8 cellular contexts compared by ENCODE assay signal in genomic region chr1:1308756-1309524, GRCh38. TPM values are rescaled to one million over a fixed set of nuclear protein-coding genes. Genes with fewer than 3 reads are reported as not detected.
DNase-seq lines count a peak whose midpoint lies in the region; ATAC-seq and TF ChIP-seq lines count a peak whose summit lies in the region.

No MANE protein-coding gene starts in this region.

- H3K4me1 ChIP-seq in BLaER1 (peaks cover 46% of the 10 kb centered on the region), NT2/D1 (ENCODE audit: insufficient read depth, insufficient read length) (peaks cover 15% of the 10 kb centered on the region), urinary bladder (ENCODE audit: insufficient read depth) (no peaks in the 10 kb centered on the region)

- H3K27me3 Mint-ChIP-seq in chondrocyte (ENCODE audit: low read depth) (no peaks in the 10 kb centered on the region), memory B cell (no peaks in the 10 kb centered on the region)

- H3K4me2 ChIP-seq in BLaER1: peak overlapping the region; percentile 99

- peak; percentile 2 for ATAC-seq in GM19452 (IDR thresholded peaks at IDR 0.05; ENCODE audit: unreplicated experiment)
- no peak for ATAC-seq in memory B cell (ENCODE audit: low read depth)

- H3K4me3 ChIP-seq in BLaER1 (peak overlapping the region; percentile 97), NT2/D1 (ENCODE audit: insufficient read length, low read depth) (peak overlapping the region; percentile 70), urinary bladder (ENCODE audit: low read depth, low read length) (peak overlapping the region; percentile 79)

- H3K4me1 Mint-ChIP-seq in chondrocyte (ENCODE audit: low read depth) (peaks cover 30% of the 10 kb centered on the region), memory B cell (peaks cover 21% of the 10 kb centered on the region)

- H3K27ac ChIP-seq in BLaER1: peak overlapping the region; percentile 94
- H3K27ac ChIP-seq in urinary bladder (ENCODE audit: low read depth): peak overlapping the region; percentile 83

- peaks cover 7% of the 10 kb centered on the region for H3K36me3 Mint-ChIP-seq in chondrocyte (ENCODE audit: low read depth)
- H3K36me3 Mint-ChIP-seq in memory B cell: peaks cover 2% of the 10 kb centered on the region

- no peak for DNase-seq in NT2/D1 (ENCODE audit: low read depth, low spot score)
- no peak for DNase-seq in chondrocyte (ENCODE audit: low spot score)
- peak in 1 of 2 donors; percentile 72 for DNase-seq in memory B cell (ENCODE audit: low spot score in 2 of 2)
- no peak for DNase-seq in ACHN
- no peak for DNase-seq in iPS-NIHi7 (ENCODE audit: extremely low spot score)

- H3K27ac Mint-ChIP-seq in chondrocyte (ENCODE audit: unreplicated experiment) (peak overlapping the region; percentile 71), memory B cell (peak overlapping the region; percentile 70)

- no peaks in the 10 kb centered on the region for H3K9me3 ChIP-seq in BLaER1
- H3K9me3 ChIP-seq in NT2/D1 (ENCODE audit: insufficient read depth, low read length): no peaks in the 10 kb centered on the region

- no peak for TF ChIP-seq CTCF in chondrocyte (IDR thresholded peaks at IDR 0.05)

- H3K27me3 ChIP-seq in BLaER1 (no peaks in the 10 kb centered on the region), NT2/D1 (ENCODE audit: insufficient read depth, insufficient read length) (no peaks in the 10 kb centered on the region)

- H3K36me3 ChIP-seq in BLaER1 (peaks cover 45% of the 10 kb centered on the region), NT2/D1 (ENCODE audit: insufficient read depth, insufficient read length, low read length) (peaks cover 50% of the 10 kb centered on the region), urinary bladder (ENCODE audit: insufficient read depth) (peaks cover 5% of the 10 kb centered on the region)

- in situ Hi-C loops in ACHN (cut with HindIII; ENCODE audit: low pct_ligation_motif_present, low pct_unique_long_range_greater_than_20kb, low sequenced_read_pairs): no loop called here

- WGBS in urinary bladder: 3% methylated on average over 91 of the region's 91 CpGs

- no peaks in the 10 kb centered on the region for H3K9me3 Mint-ChIP-seq in chondrocyte (ENCODE audit: low read depth)
- no peaks in the 10 kb centered on the region for H3K9me3 Mint-ChIP-seq in memory B cell

- peak overlapping the region; percentile 93 for H3K9ac ChIP-seq in BLaER1
- H3K9ac ChIP-seq in NT2/D1 (ENCODE audit: insufficient read length, low read depth): peak overlapping the region; percentile 90

- H3K4me3 Mint-ChIP-seq in chondrocyte (ENCODE audit: unreplicated experiment) (peak overlapping the region; percentile 75), memory B cell (peak overlapping the region; percentile 87)

- peaks cover 85% of the 10 kb centered on the region for H4K20me1 ChIP-seq in BLaER1

RNA-seq across cellular contexts. Expression of gene PUSL1, which starts 0.5 kb away (rescaled TPM):
- total RNA-seq in chondrocyte: 21.6 to 22.3 TPM (median 22.1 TPM) in 3 replicates
- 7.6 TPM for total RNA-seq in urinary bladder
- 19.2 TPM for polyA plus RNA-seq in urinary bladder

RNA-seq across cellular contexts. Expression of gene ACAP3, which starts 1.2 kb away (rescaled TPM):
- 51.9 to 77.5 TPM (median 57.5 TPM) in 3 replicates for total RNA-seq in chondrocyte
- total RNA-seq in urinary bladder: 40.2 TPM
- 51.2 TPM for polyA plus RNA-seq in urinary bladder

RNA-seq across cellular contexts. Expression of gene INTS11, which starts 15.5 kb away (rescaled TPM):
- total RNA-seq in chondrocyte: 67.3 to 87.0 TPM (median 73.8 TPM) in 3 replicates
- 45.9 TPM for total RNA-seq in urinary bladder
- 134 TPM for polyA plus RNA-seq in urinary bladder

RNA-seq across cellular contexts. Expression of gene CPTP, which starts 15.7 kb away (rescaled TPM):
- total RNA-seq in chondrocyte (19.4 to 23.3 TPM (median 23.1 TPM) in 3 replicates), urinary bladder (6.1 TPM)
- polyA plus RNA-seq in urinary bladder: 17.1 TPM

RNA-seq across cellular contexts. Expression of gene TAS1R3, which starts 22.1 kb away (rescaled TPM):
- 0.28 to 0.68 TPM (median 0.37 TPM) in 3 replicates for total RNA-seq in chondrocyte
- total RNA-seq in urinary bladder: 0.48 TPM
- 0.11 TPM for polyA plus RNA-seq in urinary bladder
